13 cellular contexts compared by ENCODE assay signal in the genomic region with DNA sequence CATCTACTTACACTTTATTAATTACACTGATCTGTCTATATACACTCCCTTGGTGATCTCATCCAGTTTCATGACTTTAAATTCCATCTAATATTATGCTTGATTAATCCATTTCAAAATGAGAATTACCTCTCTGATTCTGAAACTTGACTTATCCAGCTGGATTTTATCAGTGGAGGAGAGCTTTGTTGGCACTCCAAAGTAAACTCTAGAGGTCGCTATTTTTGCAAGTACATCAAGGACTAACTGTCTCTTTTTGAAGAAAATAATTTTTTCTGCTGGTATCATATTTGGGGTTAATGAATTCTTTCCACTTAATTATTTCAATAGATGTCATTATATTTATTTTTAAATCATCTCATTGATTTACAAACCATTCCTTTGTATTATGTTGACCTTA.
DNase-seq lines count a peak whose midpoint lies in the region; ATAC-seq and TF ChIP-seq lines count a peak whose summit lies in the region.
"Had no signal": no experiment of that assay in that cellular context is flagged by ENCODE, and none has a peak within 500 bp of the region (broad histone marks: within the 10 kb centered on the region; RNA-seq: fewer than 3 reads in every experiment).

No MANE protein-coding gene starts in this region.

- 3 to 11% (median 11%) methylated on average over 1 of the region's 1 CpG for WGBS in psoas muscle, 3 donors

- DNase-seq in NCI-H82 (lab: John Stamatoyannopoulos, UW) (peak; percentile 3), NCI-H82 treated with DMSO at 0.1 percent for 48 hours (lab: John Stamatoyannopoulos, UW; ENCODE audit: unreplicated experiment) (no peak), NCI-H748 treated with DMSO at 0.1 percent for 48 hours (lab: John Stamatoyannopoulos, UW) (peak; percentile 6), epithelial cell of esophagus (ENCODE audit: low read depth) (peak; percentile 37), retinal pigment epithelial cell (ENCODE audit: low read depth) (no peak), psoas muscle (no peak), NCI-H1417 treated with DMSO at 0.1 percent for 48 hours (lab: John Stamatoyannopoulos, UW) (no peak), NOMO-1 (lab: John Stamatoyannopoulos, UW; ENCODE audit: unreplicated experiment in 2 of 2) (no peak)
- DNase-seq: activated CD4-positive, CD25-positive, alpha-beta regulatory T cell treated with anti-CD3 and anti-CD28 coated beads, Interleukin-2, amount 50 U/mL, for 72 hours; activated effector memory CD4-positive, alpha-beta T cell treated with Interleukin-2 at 50 U/mL for 16 hours; immature natural killer cell; nucleus accumbens; upper lobe of right lung had no signal

- no peaks in the 10 kb centered on the region for H3K27me3 ChIP-seq in psoas muscle (ENCODE audit: insufficient read depth in 3 of 3, low read length in 2 of 3)
- H3K27me3 ChIP-seq: upper lobe of right lung had no signal

- H3K4me1 ChIP-seq in psoas muscle, result no peaks in the 10 kb centered on the region
- H3K4me1 ChIP-seq: upper lobe of right lung had no signal

- intact Hi-C loops in psoas muscle (cut with DNase I), result no loop called here

- H3K4me3 ChIP-seq in epithelial cell of esophagus (ENCODE audit: low read length) (no peak overlapping the region), retinal pigment epithelial cell (ENCODE audit: low read length) (no peak overlapping the region), psoas muscle (no peak overlapping the region)
- H3K4me3 ChIP-seq: upper lobe of right lung had no signal

- TF ChIP-seq CTCF in epithelial cell of esophagus (IDR thresholded peaks at IDR 0.05; ENCODE audit: insufficient read depth, low read depth, low read length, missing control alignments), result peak; percentile 56
- peak; percentile 65 for TF ChIP-seq CTCF in retinal pigment epithelial cell (conservative IDR thresholded peaks at IDR 0.05; ENCODE audit: low read depth, low read length)
- no peak for TF ChIP-seq CTCF in psoas muscle (IDR thresholded peaks at IDR 0.05)

- H3K9me3 ChIP-seq in psoas muscle, result no peaks in the 10 kb centered on the region
- H3K9me3 ChIP-seq: upper lobe of right lung had no signal

- H3K36me3 ChIP-seq in psoas muscle (ENCODE audit: insufficient read depth in 1 of 2, low read depth in 1 of 2), result no peaks in the 10 kb centered on the region
- H3K36me3 ChIP-seq: upper lobe of right lung had no signal

- ATAC-seq in psoas muscle, result no peak
- ATAC-seq: upper lobe of right lung had no signal

- no peak overlapping the region for H3K27ac ChIP-seq in psoas muscle
- H3K27ac ChIP-seq: upper lobe of right lung had no signal

Comparison
In these comparisons a context has a peak if more than half of its experiments do, and no peak if none do; other contexts are left out.
1. DNase-seq: peak in NCI-H82 (single experiment), NCI-H748 treated with DMSO at 0.1 percent for 48 hours (single experiment) and epithelial cell of esophagus (single experiment); none in NCI-H82 treated with DMSO at 0.1 percent for 48 hours (single experiment), retinal pigment epithelial cell (single experiment), psoas muscle (0 of 2), NCI-H1417 treated with DMSO at 0.1 percent for 48 hours (single experiment) and NOMO-1 (0 of 2).